Comparison of ENCODE assay signal across 20 cellular contexts in genomic region chr15:85141601-85142185, GRCh38.
DNase-seq lines count a peak whose midpoint lies in the region; ATAC-seq and TF ChIP-seq lines count a peak whose summit lies in the region.
"Had no signal": no experiment of that assay in that cellular context is flagged by ENCODE, and none has a peak within 500 bp of the region (broad histone marks: within the 10 kb centered on the region; RNA-seq: fewer than 3 reads in every experiment).

No MANE protein-coding gene starts in this region.

- BruUV-seq in HCT116 (replicated peaks; lab: Mats Ljungman, UMichigan), result no TSS peak

- no peak overlapping the region for H2AFZ ChIP-seq in HCT116 (ENCODE audit: low read depth, low read length, poor library complexity, severe bottlenecking)

- peaks cover 5 to 10% of the 10 kb centered on the region in 2 experiments; a peak in 3 of 4 replicates for H3K36me3 ChIP-seq in HCT116 (ENCODE audit: control insufficient read depth in 1 of 2, insufficient read depth in 2 of 2, low read length in 2 of 2)

- H3K9me3 ChIP-seq in HCT116 (ENCODE audit: control insufficient read depth in 1 of 2, insufficient read depth in 1 of 2, low read depth in 1 of 2, low read length in 2 of 2), result no peaks in the 10 kb centered on the region
- H3K9me3 ChIP-seq: Caco-2, SJCRH30 had no signal

- H3K4me3 Mint-ChIP-seq in stimulated activated effector memory CD8-positive, alpha-beta T cell treated with anti-CD3 and anti-CD28 coated beads, Interleukin-12 subunit alpha, Interleukin-12 subunit beta, amount 100 ng/mL, for 72 hours, result no peak overlapping the region
- H3K4me3 Mint-ChIP-seq: B cell; natural killer cell; T-helper 2 cell treated with Interferon-gamma antibody and Interleukin-4, amounts not matched to agents 5 μg/mL and 100 μg/mL, for 36 hours had no signal

- H3K36me3 Mint-ChIP-seq in stimulated activated effector memory CD8-positive, alpha-beta T cell treated with anti-CD3 and anti-CD28 coated beads, Interleukin-12 subunit alpha, Interleukin-12 subunit beta, amount 100 ng/mL, for 72 hours, result peaks cover 34% of the 10 kb centered on the region
- H3K36me3 Mint-ChIP-seq: natural killer cell had no signal

- TF ChIP-seq RAD21 in HCT116 (IDR thresholded peaks at IDR 0.05; ENCODE audit: low read depth), result no peak

- peak overlapping the region; percentile 15; the same call in 1 of the 2 replicates for H3K27ac ChIP-seq in HCT116 (ENCODE audit: low read depth, low read length)
- H3K27ac ChIP-seq: SJCRH30 had no signal

- no peaks in the 10 kb centered on the region for H3K27me3 ChIP-seq in HCT116 (ENCODE audit: insufficient read depth, low read length)
- H3K27me3 ChIP-seq: SJCRH30 had no signal

- no peak for DNase-seq in HCT116 (ENCODE audit: low read depth, low spot score)
- DNase-seq in NCI-H69 (lab: John Stamatoyannopoulos, UW), result peak; percentile 77
- peak; percentile 26 for DNase-seq in dermis blood vessel endothelial cell
- DNase-seq in stimulated activated effector memory CD8-positive, alpha-beta T cell treated with anti-CD3 and anti-CD28 coated beads, Interleukin-12 subunit alpha, Interleukin-12 subunit beta, amount 100 ng/mL, for 72 hours (ENCODE audit: low spot score in 2 of 2), result no peak
- no peak for DNase-seq in HEK293T (ENCODE audit: extremely low spot score)
- DNase-seq in DMS53 (lab: John Stamatoyannopoulos, UW), result no peak
- no peak for DNase-seq in omental fat pad (ENCODE audit: low spot score)
- DNase-seq: Caco-2; foreskin melanocyte; GDM1; mesendoderm; natural killer cell; NCI-H146; SJCRH30; stimulated activated CD4-positive, alpha-beta T cell treated with anti-CD3 and anti-CD28 coated beads, Interleukin-4, amount 100 ng/mL, for 1 hour; substantia nigra had no signal

- ATAC-seq in HCT116 (peak; percentile 43), omental fat pad (ENCODE audit: low FRiP score) (no peak)
- no peak for ATAC-seq in stimulated activated effector memory CD8-positive, alpha-beta T cell treated with anti-CD3 and anti-CD28 coated beads, Interleukin-12 subunit alpha, Interleukin-12 subunit beta, amount 100 ng/mL, for 72 hours
- ATAC-seq: activated CD4-positive, CD25-positive, alpha-beta regulatory T cell treated with anti-CD3 and anti-CD28 coated beads, Interleukin-2, amount 50 U/mL, for 24 hours; natural killer cell had no signal

- no peaks in the 10 kb centered on the region for H4K20me1 ChIP-seq in HCT116 (ENCODE audit: insufficient read depth)

- H3K9ac ChIP-seq in HCT116 (ENCODE audit: low read length), result no peak overlapping the region

- no peaks in the 10 kb centered on the region for H3K9me3 Mint-ChIP-seq in stimulated activated effector memory CD8-positive, alpha-beta T cell treated with anti-CD3 and anti-CD28 coated beads, Interleukin-12 subunit alpha, Interleukin-12 subunit beta, amount 100 ng/mL, for 72 hours
- H3K9me3 Mint-ChIP-seq: activated T-helper 2 cell treated with anti-CD3 and anti-CD28 coated beads, Interferon-gamma antibody, Interleukin-2, Interleukin-4, amounts not matched to agents 10 μg/mL and 5 μg/mL and 100 μg/mL, durations not matched to agents 14 hours and 24 hours and 36 hours; natural killer cell; T-helper 2 cell treated with Interferon-gamma antibody and Interleukin-4, amounts not matched to agents 5 μg/mL and 100 μg/mL, for 36 hours had no signal

- TF ChIP-seq CTCF in HCT116 (IDR thresholded peaks at IDR 0.05 in 2 of 3, conservative IDR thresholded peaks at IDR 0.05 in 1 of 3; ENCODE audit: borderline replicate concordance in 1 of 3, insufficient read depth in 1 of 3, low read depth in 2 of 3, low read length in 2 of 3) (no peak), omental fat pad (IDR thresholded peaks at IDR 0.05) (no peak)

- H3K4me1 Mint-ChIP-seq in stimulated activated effector memory CD8-positive, alpha-beta T cell treated with anti-CD3 and anti-CD28 coated beads, Interleukin-12 subunit alpha, Interleukin-12 subunit beta, amount 100 ng/mL, for 72 hours, result no peaks in the 10 kb centered on the region
- H3K4me1 Mint-ChIP-seq: B cell, natural killer cell had no signal

- no peaks in the 10 kb centered on the region for H3K9me2 ChIP-seq in HCT116 (ENCODE audit: insufficient read depth)

- no peaks in the 10 kb centered on the region for H3K79me2 ChIP-seq in HCT116 (ENCODE audit: insufficient read depth, low read length)

- POLR2A ChIA-PET in HCT116 (lab: Charles Lee) (no interaction called here), HEK293T (lab: Yijun Ruan, JAX) (no interaction called here)

- H3K4me2 ChIP-seq in HCT116 (ENCODE audit: low read length), result peak overlapping the region; percentile 58

- H3K27ac Mint-ChIP-seq in stimulated activated effector memory CD8-positive, alpha-beta T cell treated with anti-CD3 and anti-CD28 coated beads, Interleukin-12 subunit alpha, Interleukin-12 subunit beta, amount 100 ng/mL, for 72 hours, result peak overlapping the region; percentile 26
- H3K27ac Mint-ChIP-seq: activated T-helper 2 cell treated with anti-CD3 and anti-CD28 coated beads, Interferon-gamma antibody, Interleukin-2, Interleukin-4, amounts not matched to agents 10 μg/mL and 5 μg/mL and 100 μg/mL, durations not matched to agents 14 hours and 24 hours and 36 hours; B cell; natural killer cell; T-helper 2 cell treated with Interferon-gamma antibody and Interleukin-4, amounts not matched to agents 5 μg/mL and 100 μg/mL, for 36 hours had no signal

- H3K4me1 ChIP-seq in HCT116 (ENCODE audit: control insufficient read depth in 1 of 2, insufficient read depth in 2 of 2, low read length in 2 of 2), result peaks cover 12 to 21% of the 10 kb centered on the region in 2 experiments
- H3K4me1 ChIP-seq: Caco-2, SJCRH30 had no signal

- H3K4me3 ChIP-seq in HCT116 (replicated peaks in 1 of 2; ENCODE audit: low read depth in 1 of 2, low read length in 2 of 2), result no peak overlapping the region
- H3K4me3 ChIP-seq: SJCRH30 had no signal

- RAD21 ChIA-PET in HCT116 (lab: Charles Lee; ENCODE audit: low non-redundant PET in 1 of 2, low total read pairs in 2 of 2, uncharacterized antibody in 2 of 2, unreplicated experiment in 2 of 2), result no interaction called here

- TF ChIP-seq POLR2A in HCT116 (IDR thresholded peaks at IDR 0.05; ENCODE audit: borderline replicate concordance, extremely low read depth, insufficient read depth, insufficient read length), result no peak

- CTCF ChIA-PET in HCT116 (lab: Charles Lee), result no interaction called here
- CTCF ChIA-PET in HEK293T (lab: Yijun Ruan, JAX), result no interaction called here

- intact Hi-C loops in HCT116 (cut with micrococcal nuclease), result loop anchor here (10.0 kb wide), 1 partner anchor 143 kb away; no protein-coding TSS in a partner anchor

TF ChIP-seq in HCT116, 20 proteins besides CTCF, POLR2A, EP300 and RAD21:
- TF ChIP-seq, protein P1, sequence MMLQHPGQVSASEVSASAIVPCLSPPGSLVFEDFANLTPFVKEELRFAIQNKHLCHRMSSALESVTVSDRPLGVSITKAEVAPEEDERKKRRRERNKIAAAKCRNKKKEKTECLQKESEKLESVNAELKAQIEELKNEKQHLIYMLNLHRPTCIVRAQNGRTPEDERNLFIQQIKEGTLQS (IDR thresholded peaks at IDR 0.05), result no peak
- TF ChIP-seq JUND (IDR thresholded peaks at IDR 0.05) (no peak), CBX3 (IDR thresholded peaks at IDR 0.05; ENCODE audit: low read depth) (no peak), YY1 (IDR thresholded peaks at IDR 0.05; ENCODE audit: extremely low read depth, insufficient replicate concordance, low read depth, low read length) (no peak), POLR2AphosphoS5 (IDR thresholded peaks at IDR 0.05; ENCODE audit: low read depth, low read length) (no peak), EGR1 (IDR thresholded peaks at IDR 0.05; ENCODE audit: low read depth) (no peak)

TF ChIP-seq in HEK293T, 16 proteins besides CTCF, POLR2A, EP300 and RAD21:
- TF ChIP-seq ELF4 (IDR thresholded peaks at IDR 0.05) (no peak), FOXA1 (IDR thresholded peaks at IDR 0.05) (no peak), FOXM1 (IDR thresholded peaks at IDR 0.05; ENCODE audit: borderline replicate concordance) (no peak), SP1 (IDR thresholded peaks at IDR 0.05) (no peak), BHLHE40 (IDR thresholded peaks at IDR 0.05; ENCODE audit: borderline replicate concordance) (no peak), ZNF384 (IDR thresholded peaks at IDR 0.05) (no peak), NFRKB (IDR thresholded peaks at IDR 0.05) (no peak), ARNT (IDR thresholded peaks at IDR 0.05) (no peak)
TF ChIP-seq in HEK293T: peak in this region for 0.

Comparison
In these comparisons a context has a peak if more than half of its experiments do, and no peak if none do; other contexts are left out.
1. DNase-seq: peak in NCI-H69 (single experiment) and dermis blood vessel endothelial cell (single experiment); none in HCT116 (single experiment), stimulated activated effector memory CD8-positive, alpha-beta T cell treated with anti-CD3 and anti-CD28 coated beads, Interleukin-12 subunit alpha, Interleukin-12 subunit beta, amount 100 ng/mL, for 72 hours (0 of 2), HEK293T (single experiment), DMS53 (single experiment) and omental fat pad (single experiment).